In genomic region chr15:40694706-40695468, GRCh38 we compare ENCODE assay signal across 8 cellular contexts. TPM values are rescaled to one million over a fixed set of nuclear protein-coding genes. Genes with fewer than 3 reads are reported as not detected.
DNase-seq lines count a peak whose midpoint lies in the region; ATAC-seq and TF ChIP-seq lines count a peak whose summit lies in the region.

Gene RAD51, plus strand, starts transcription at chr15:40695174. Its CDS starts 3,585 bp downstream, at chr15:40698759.

- peaks cover 31 to 50% of the 10 kb centered on the region in 2 donors for H3K36me3 Mint-ChIP-seq in activated naive CD4-positive, alpha-beta T cell treated with anti-CD3 and anti-CD28 coated beads, Interleukin-2, amount 50 U/mL, for 72 hours

- H3K36me3 ChIP-seq in testis (ENCODE audit: low read depth, missing control alignments), result no peaks in the 10 kb centered on the region

- 0 to 1% methylated on average over 27 to 80 of the region's 80 CpGs for WGBS in testis, 2 donors

- H3K9me3 Mint-ChIP-seq in activated naive CD4-positive, alpha-beta T cell treated with anti-CD3 and anti-CD28 coated beads, Interleukin-2, amount 50 U/mL, for 72 hours, result no peaks in the 10 kb centered on the region

- peak within 1 kb of the TSS; percentile 99 to 100 for H3K27ac ChIP-seq in testis

- H3K27me3 ChIP-seq in testis, result no peaks in the 10 kb centered on the region

- DNase-seq in GM10266 (ENCODE audit: extremely low spot score) (peak; percentile 95), NCI-H1105 (lab: John Stamatoyannopoulos, UW) (peak; percentile 75), SKM-1 (lab: John Stamatoyannopoulos, UW; ENCODE audit: unreplicated experiment) (peak; percentile 97), glomerular visceral epithelial cell (ENCODE audit: extremely low spot score) (peak; percentile 93), omental fat pad (ENCODE audit: low spot score) (peak; percentile 77), testis (peak; percentile 96)
- peak; percentile 90 to 92 for DNase-seq in activated naive CD4-positive, alpha-beta T cell treated with anti-CD3 and anti-CD28 coated beads, Interleukin-2, amount 50 U/mL, for 72 hours (ENCODE audit: low spot score in 2 of 2)

- H3K4me3 ChIP-seq in testis, result peak within 1 kb of the TSS; percentile 64 to 92

- H3K9me3 ChIP-seq in testis, result no peaks in the 10 kb centered on the region

- TF ChIP-seq CTCF in GM10266 (IDR thresholded peaks at IDR 0.05; ENCODE audit: control insufficient read depth, insufficient read depth, low read depth, missing control alignments) (no peak), omental fat pad (IDR thresholded peaks at IDR 0.05) (no peak), testis (IDR thresholded peaks at IDR 0.05) (no peak)

- peak within 1 kb of the TSS; percentile 93 to 100 for H3K27ac Mint-ChIP-seq in activated naive CD4-positive, alpha-beta T cell treated with anti-CD3 and anti-CD28 coated beads, Interleukin-2, amount 50 U/mL, for 72 hours

- ATAC-seq in HG02623 (IDR thresholded peaks at IDR 0.05; ENCODE audit: unreplicated experiment) (peak; percentile 84), omental fat pad (ENCODE audit: low FRiP score) (peak; percentile 96)
- peak; percentile 97 for ATAC-seq in activated naive CD4-positive, alpha-beta T cell treated with anti-CD3 and anti-CD28 coated beads, Interleukin-2, amount 50 U/mL, for 72 hours

- intact Hi-C loops in testis (cut with DNase I; ENCODE audit: low total_unique reads), result no loop called here

- no peak for TF ChIP-seq POLR2A in testis (IDR thresholded peaks at IDR 0.05)

- peaks cover 12% of the 10 kb centered on the region for H3K4me1 ChIP-seq in testis

RNA-seq across cellular contexts. Expression of gene RAD51, which starts in this region (rescaled TPM):
- total RNA-seq in activated naive CD4-positive, alpha-beta T cell treated with anti-CD3 and anti-CD28 coated beads, Interleukin-2, amount 50 U/mL, for 72 hours, result 10 to 100 TPM; 39.5 to 79.9 TPM
- total RNA-seq in omental fat pad, result under 1 TPM in 2 of 4 donors, not detected in 2; 0.84 TPM
- total RNA-seq in testis, result 10 to 100 TPM; 13.8 to 16.9 TPM
- 76.1 TPM for polyA plus RNA-seq in testis (ENCODE audit: insufficient read depth, low read depth, low replicate concordance)

Comparison
In these comparisons a context has a peak if more than half of its experiments do, and no peak if none do; other contexts are left out.
1. Peak in every context shown above with its lines: DNase-seq, ATAC-seq, H3K4me3 ChIP-seq and H3K27ac ChIP-seq.
2. RNA of gene RAD51 (total RNA-seq): 39.5 to 79.9 TPM in activated naive CD4-positive, alpha-beta T cell treated with anti-CD3 and anti-CD28 coated beads, Interleukin-2, amount 50 U/mL, for 72 hours and 13.8 to 16.9 TPM in testis; 0.84 TPM in omental fat pad; every median in the first group is over 4 times any median in the second.
3. Peak in DNase-seq and ATAC-seq in omental fat pad; RNA of the gene not detected or under 1 TPM.